Comparison of ENCODE assay signal across 14 cellular contexts in genomic region chr6:73030257-73030656, GRCh38.
A peak's percentile ranks its signal among the peaks of the same experiment; 100 is the strongest.
DNase-seq lines count a peak whose midpoint lies in the region; ATAC-seq, FAIRE-seq and TF ChIP-seq lines count a peak whose summit lies in the region.
"Had no signal": no experiment of that assay in that cellular context is flagged by ENCODE, and none has a peak within 500 bp of the region (broad histone marks: within the 10 kb centered on the region; RNA-seq: fewer than 3 reads in every experiment).

No MANE protein-coding gene starts in this region.

- no peak for FAIRE-seq in bronchial epithelial cell (lab: Jason Lieb, UNC)
- no peak for FAIRE-seq in frontal cortex (lab: Jason Lieb, UNC)
- FAIRE-seq: endothelial cell of umbilical vein had no signal

- ATAC-seq in GM18858 (IDR thresholded peaks at IDR 0.05; ENCODE audit: unreplicated experiment) (peak; percentile 70), GM21515 (IDR thresholded peaks at IDR 0.05; ENCODE audit: unreplicated experiment) (peak; percentile 57), HG03039 (IDR thresholded peaks at IDR 0.05; ENCODE audit: unreplicated experiment) (peak; percentile 73)
- ATAC-seq: activated CD8-positive, alpha-beta memory T cell treated with anti-CD3 and anti-CD28 coated beads, Interleukin-2, amount 10 ng/mL, durations not matched to agents 7 days and 5 days had no signal

- no peak for TF ChIP-seq CTCF in bronchial epithelial cell (IDR thresholded peaks at IDR 0.05; ENCODE audit: insufficient read depth, low read length, severe bottlenecking)

- H3K4me3 ChIP-seq in bronchial epithelial cell (ENCODE audit: low read depth, low read length), result no peak overlapping the region

- no peaks in the 10 kb centered on the region for H3K27me3 ChIP-seq in bronchial epithelial cell (ENCODE audit: control insufficient read depth, insufficient read depth, low read length)

- H3K36me3 ChIP-seq in bronchial epithelial cell (ENCODE audit: control insufficient read depth, insufficient read depth, low read length), result no peaks in the 10 kb centered on the region

- peak; percentile 44 for DNase-seq in bronchial epithelial cell (ENCODE audit: low read depth)
- DNase-seq in NCI-H187 treated with DMSO at 0.1 percent for 48 hours (lab: John Stamatoyannopoulos, UW), result no peak
- DNase-seq in pons (ENCODE audit: low spot score), result no peak
- no peak for DNase-seq in frontal cortex (ENCODE audit: low spot score in 2 of 2)
- DNase-seq in stimulated activated naive CD4-positive, alpha-beta T cell treated with Interleukin-2 at 50 U/mL for 16 hours (lab: John Stamatoyannopoulos, UW), result no peak
- DNase-seq: activated CD8-positive, alpha-beta memory T cell treated with anti-CD3 and anti-CD28 coated beads, Interleukin-2, amount 10 ng/mL, durations not matched to agents 7 days and 5 days; activated naive CD4-positive, alpha-beta T cell treated with anti-CD3 and anti-CD28 coated beads, Interleukin-2, amount 50 U/mL, for 16 hours; C1 segment of cervical spinal cord; central memory CD4-positive, alpha-beta T cell; substantia nigra had no signal
